17 cellular contexts compared by ENCODE assay signal in the genomic region with DNA sequence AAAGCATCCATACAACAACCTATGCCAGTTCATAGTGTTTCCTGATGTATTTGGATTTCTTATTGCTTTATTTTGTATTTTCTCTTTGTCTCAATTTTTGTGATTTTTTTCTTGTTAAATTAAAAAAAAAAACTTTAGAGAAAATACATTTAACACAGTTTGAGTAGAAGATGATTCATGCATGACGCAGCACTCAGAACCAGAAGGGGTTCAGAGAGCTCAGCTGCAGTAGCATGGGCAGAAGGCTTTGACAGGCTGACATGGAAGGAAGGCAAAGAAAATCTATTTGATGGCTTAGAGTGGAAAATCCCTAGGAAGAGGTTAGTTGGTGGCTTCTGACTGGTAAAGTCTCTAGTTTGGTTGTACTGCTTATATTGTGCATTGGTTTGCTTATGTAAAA.
DNase-seq lines count a peak whose midpoint lies in the region; ATAC-seq, FAIRE-seq and TF ChIP-seq lines count a peak whose summit lies in the region.
"Had no signal": no experiment of that assay in that cellular context is flagged by ENCODE, and none has a peak within 500 bp of the region (broad histone marks: within the 10 kb centered on the region; RNA-seq: fewer than 3 reads in every experiment).

No MANE protein-coding gene starts in this region.

- ATAC-seq in Right ventricle myocardium inferior (no peak), GM18858 (IDR thresholded peaks at IDR 0.05; ENCODE audit: unreplicated experiment) (no peak)
- ATAC-seq: activated CD4-positive, CD25-positive, alpha-beta regulatory T cell treated with anti-CD3 and anti-CD28 coated beads, Interleukin-2, amount 50 U/mL, for 24 hours; gastroesophageal sphincter had no signal

- H3K27me3 ChIP-seq in osteoblast (ENCODE audit: insufficient read depth, low read length): no peaks in the 10 kb centered on the region
- H3K27me3 ChIP-seq: dorsolateral prefrontal cortex, gastroesophageal sphincter, tibial nerve had no signal

- H2AFZ ChIP-seq in osteoblast (ENCODE audit: low read length): no peak overlapping the region

- TF ChIP-seq CTCF in choroid plexus epithelial cell (conservative IDR thresholded peaks at IDR 0.05; ENCODE audit: low read depth, low read length) (no peak), osteoblast (IDR thresholded peaks at IDR 0.05; ENCODE audit: extremely low read depth, low read depth, low read length) (no peak)

- peaks cover 15% of the 10 kb centered on the region for H3K4me1 ChIP-seq in osteoblast (ENCODE audit: insufficient read depth, low read length)

- intact Hi-C loops in Right ventricle myocardium inferior (cut with DNase I): no loop called here

- no peaks in the 10 kb centered on the region for H3K79me2 ChIP-seq in osteoblast (ENCODE audit: insufficient read depth, low read length)

- H3K36me3 ChIP-seq in osteoblast (ENCODE audit: insufficient read depth, low read length): no peaks in the 10 kb centered on the region
- H3K36me3 ChIP-seq: gastroesophageal sphincter, tibial nerve had no signal

- FAIRE-seq in RCC 7860 (lab: Jason Lieb, UNC): no peak

- H3K4me2 ChIP-seq in osteoblast (ENCODE audit: insufficient read depth, low read length): no peak overlapping the region

- no peaks in the 10 kb centered on the region for H4K20me1 ChIP-seq in osteoblast (ENCODE audit: insufficient read depth, low read length)

- no peaks in the 10 kb centered on the region for H3K9me3 ChIP-seq in osteoblast (ENCODE audit: low read depth, low read length)
- H3K9me3 ChIP-seq: gastroesophageal sphincter, tibial nerve had no signal

- H3K27ac ChIP-seq in osteoblast (ENCODE audit: low read depth, low read length): no peak overlapping the region
- H3K27ac ChIP-seq: dorsolateral prefrontal cortex, gastroesophageal sphincter, tibial nerve had no signal

- DNase-seq in EH (ENCODE audit: low read depth) (peak; percentile 75), RCC 7860 (ENCODE audit: low spot score) (peak; percentile 5), choroid plexus epithelial cell (ENCODE audit: low read depth) (peak; percentile 88), osteoblast (ENCODE audit: insufficient read length, low spot score, missing footprints) (peak; percentile 70), Right ventricle myocardium inferior (ENCODE audit: missing footprints) (no peak)
- no peak for DNase-seq in activated CD8-positive, alpha-beta memory T cell treated with anti-CD3 and anti-CD28 coated beads for 24 hours
- no peak for DNase-seq in activated effector memory CD4-positive, alpha-beta T cell treated with anti-CD3 and anti-CD28 coated beads, Interleukin-2, amount 50 U/mL, for 16 hours
- DNase-seq: C1 segment of cervical spinal cord, DMS79 treated with DMSO at 0.1 percent for 48 hours, dorsolateral prefrontal cortex, NCI-H1092 treated with DMSO at 0.1 percent for 48 hours, NCI-H446, T-helper 1 cell had no signal

- no peak overlapping the region for H3K4me3 ChIP-seq in choroid plexus epithelial cell (ENCODE audit: low read depth, low read length)
- H3K4me3 ChIP-seq in osteoblast (ENCODE audit: insufficient read depth, low read length): no peak overlapping the region
- H3K4me3 ChIP-seq: dorsolateral prefrontal cortex, gastroesophageal sphincter, tibial nerve had no signal

Comparison
In these comparisons a context has a peak if more than half of its experiments do, and no peak if none do; other contexts are left out.
1. DNase-seq: peak in EH (single experiment), RCC 7860 (single experiment), choroid plexus epithelial cell (single experiment) and osteoblast (single experiment); none in activated CD8-positive, alpha-beta memory T cell treated with anti-CD3 and anti-CD28 coated beads for 24 hours (single experiment), Right ventricle myocardium inferior (single experiment) and activated effector memory CD4-positive, alpha-beta T cell treated with anti-CD3 and anti-CD28 coated beads, Interleukin-2, amount 50 U/mL, for 16 hours (single experiment).